ENCODE assay signal across 8 cellular contexts in the genomic region with DNA sequence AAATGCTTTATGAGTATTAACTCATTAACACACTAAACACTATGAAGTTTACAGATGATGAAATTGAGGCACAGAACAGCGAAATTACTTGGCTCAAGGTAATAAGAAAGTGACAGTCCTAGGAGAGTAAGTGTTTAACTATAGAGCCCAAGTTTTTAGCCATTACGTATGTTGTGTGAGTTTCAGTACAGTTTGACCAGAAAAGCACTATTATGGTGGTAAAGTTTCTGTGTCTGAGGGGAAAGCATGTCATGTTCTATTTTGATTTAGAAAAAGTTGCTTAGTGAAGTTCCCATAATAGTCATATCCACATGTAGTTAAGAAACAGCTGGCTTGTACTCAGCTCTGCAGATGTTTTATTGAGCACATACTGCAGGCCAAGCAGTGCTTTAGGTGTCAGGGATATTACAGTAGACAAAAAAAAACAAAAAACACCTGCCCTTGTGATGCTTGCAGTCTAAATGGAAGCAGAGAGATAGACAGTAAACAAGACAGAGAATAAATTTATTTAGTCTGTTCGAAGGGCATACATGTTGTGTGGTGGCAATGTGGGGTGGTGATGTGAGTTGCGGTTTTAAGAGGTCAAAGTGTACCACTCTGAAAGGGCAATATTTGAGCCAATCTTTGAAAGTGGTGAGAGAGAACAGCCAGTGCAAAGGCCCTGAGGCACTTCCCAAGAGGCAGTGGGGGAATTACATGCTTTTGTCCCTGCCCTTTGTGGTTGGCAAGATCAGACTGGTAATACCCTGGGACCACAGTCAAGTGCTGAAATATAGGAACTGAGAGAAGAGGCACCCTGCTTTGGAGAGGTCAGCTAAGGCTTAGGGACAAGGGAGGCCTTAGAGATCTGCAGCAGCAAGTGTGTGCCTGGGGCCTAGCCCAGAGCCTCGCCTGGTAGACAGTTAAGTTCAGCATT. TPM values are rescaled to one million over a fixed set of nuclear protein-coding genes. Genes with fewer than 3 reads are reported as not detected.
DNase-seq lines count a peak whose midpoint lies in the region; ATAC-seq and TF ChIP-seq lines count a peak whose summit lies in the region.
"Had no signal": no experiment of that assay in that cellular context is flagged by ENCODE, and none has a peak within 500 bp of the region (broad histone marks: within the 10 kb centered on the region; RNA-seq: fewer than 3 reads in every experiment).

No MANE protein-coding gene starts in this region.

- H4K91ac ChIP-seq in IMR-90 (ENCODE audit: insufficient read depth, low read depth, low read length) = no peak overlapping the region

- no peak overlapping the region for H3K4me3 ChIP-seq in IMR-90 (ENCODE audit: insufficient read depth, low read depth, low read length)

- peaks cover 5% of the 10 kb centered on the region; the same call in 1 of the 2 replicates for H4K20me1 ChIP-seq in IMR-90 (ENCODE audit: insufficient read depth, low read length)

- no peak overlapping the region for H2AK5ac ChIP-seq in IMR-90 (ENCODE audit: low read depth, low read length)

- H2BK15ac ChIP-seq in IMR-90 (ENCODE audit: low read depth, low read length) = no peak overlapping the region

- TF ChIP-seq RAD21 in IMR-90 (IDR thresholded peaks at IDR 0.05; ENCODE audit: low read length) = no peak

- H3K36me3 ChIP-seq in IMR-90 (ENCODE audit: control insufficient read depth, insufficient read depth, low read length) = peaks cover 3% of the 10 kb centered on the region

- no peak overlapping the region for H3K4me2 ChIP-seq in IMR-90 (ENCODE audit: low read depth, low read length)

- H3K79me1 ChIP-seq in IMR-90 (ENCODE audit: low read depth in 1 of 2, low read length in 2 of 2) = peaks cover 5 to 34% of the 10 kb centered on the region in 2 experiments

- no peak overlapping the region for H2AFZ ChIP-seq in IMR-90 (replicated peaks; ENCODE audit: low read length, poor library complexity)
- H2AFZ ChIP-seq: parathyroid adenoma had no signal

- H3K4me1 ChIP-seq in IMR-90 (ENCODE audit: control insufficient read depth, insufficient read depth, low read length) = peaks cover under 1% of the 10 kb centered on the region; the same call in 1 of the 2 replicates
- H3K4me1 ChIP-seq: parathyroid adenoma had no signal

- H3K27me3 Mint-ChIP-seq in naive B cell = no peaks in the 10 kb centered on the region

- H3K56ac ChIP-seq in IMR-90 (ENCODE audit: extremely low read depth, insufficient read depth, low read length) = no peak overlapping the region

- in situ Hi-C loops in IMR-90 (cut with MboI; ENCODE audit: low sequenced_read_pairs) = no loop called here

- no peak overlapping the region for H2BK20ac ChIP-seq in IMR-90 (ENCODE audit: low read depth, low read length)

- CTCF ChIA-PET in IMR-90 (lab: Yijun Ruan, JAX) = no interaction called here

- H2BK120ac ChIP-seq in IMR-90 (ENCODE audit: low read depth, low read length) = no peak overlapping the region

- peaks cover 32 to 43% of the 10 kb centered on the region in 2 donors for H3K36me3 Mint-ChIP-seq in naive B cell

- 100% methylated on average over 1 of the region's 5 CpGs; no CpG with 5 or more reads in 1 of the 2 experiments for WGBS in IMR-90 (ENCODE audit: extremely low coverage in 2 of 2, insufficient read length in 1 of 2), 2 experiments

- H3K4me3 Mint-ChIP-seq in naive B cell = peak overlapping the region; percentile 85 to 99 (median 94)

- DNase-seq in IMR-90 (no peak), naive B cell (no peak), NCI-H345 (lab: John Stamatoyannopoulos, UW) (no peak), ureter (ENCODE audit: low spot score) (no peak)
- DNase-seq in stimulated activated CD4-positive, alpha-beta T cell treated with anti-CD3 and anti-CD28 coated beads, Interleukin-15, amount 100 ng/mL, for 24 hours = no peak

- no peak overlapping the region for H3K14ac ChIP-seq in IMR-90 (replicated peaks; ENCODE audit: low read depth, low read length)

- no peaks in the 10 kb centered on the region for H3K27me3 ChIP-seq in IMR-90 (ENCODE audit: control insufficient read depth, insufficient read depth, low read length)

- peak overlapping the region; percentile 15 for H2AK9ac ChIP-seq in IMR-90 (replicated peaks; ENCODE audit: low read depth, low read length, poor library complexity)

- POLR2A ChIA-PET in IMR-90 (lab: Charles Lee; ENCODE audit: unreplicated experiment) = no interaction called here

- ATAC-seq in GM18520 (IDR thresholded peaks at IDR 0.05; ENCODE audit: unreplicated experiment) (peak; percentile 47), GM21717 (IDR thresholded peaks at IDR 0.05; ENCODE audit: unreplicated experiment) (peak; percentile 49), IMR-90 (ENCODE audit: low read depth) (no peak), naive B cell (ENCODE audit: low read depth in 2 of 2) (no peak)

- no peak overlapping the region for H2BK5ac ChIP-seq in IMR-90 (ENCODE audit: low read depth, low read length, poor library complexity, severe bottlenecking)

- no peak overlapping the region for H3K27ac ChIP-seq in IMR-90 (ENCODE audit: insufficient read depth, low read length)
- H3K27ac ChIP-seq: parathyroid adenoma had no signal

- peaks cover 72 to 99% (median 79%) of the 10 kb centered on the region in 3 donors for H3K4me1 Mint-ChIP-seq in naive B cell

- no peak overlapping the region for H3K4ac ChIP-seq in IMR-90 (ENCODE audit: low read depth, low read length)

- no peak overlapping the region for H4K8ac ChIP-seq in IMR-90 (ENCODE audit: low read depth in 2 of 2, low read length in 2 of 2)

- H4K5ac ChIP-seq in IMR-90 (ENCODE audit: low read depth, low read length) = no peak overlapping the region

- BruUV-seq in IMR-90 (replicated peaks; lab: Mats Ljungman, UMichigan) = no TSS peak

- H3K9me1 ChIP-seq in IMR-90 (ENCODE audit: insufficient read depth, low read length) = peaks cover 6% of the 10 kb centered on the region

- intact Hi-C loops in IMR-90 (cut with micrococcal nuclease) = no loop called here

- peak overlapping the region; percentile 97 to 100 (median 98) for H3K27ac Mint-ChIP-seq in naive B cell

- H3K9me3 ChIP-seq in IMR-90 (ENCODE audit: control insufficient read depth, insufficient read depth, low read length) = no peaks in the 10 kb centered on the region

- no peak for TF ChIP-seq CTCF in IMR-90 (conservative IDR thresholded peaks at IDR 0.05; ENCODE audit: low read depth, low read length)

- H3K9me3 Mint-ChIP-seq in naive B cell = peaks cover 0 to 5% (median 0%) of the 10 kb centered on the region in 7 donors

- no peak for TF ChIP-seq POLR2A in IMR-90 (IDR thresholded peaks at IDR 0.05; ENCODE audit: low read depth, low read length)

- no peak overlapping the region for H3K9ac ChIP-seq in IMR-90 (ENCODE audit: low read depth, low read length)
- H3K9ac ChIP-seq: parathyroid adenoma had no signal

- no peak overlapping the region for H3K18ac ChIP-seq in IMR-90 (ENCODE audit: low read depth, low read length)

- H3K23ac ChIP-seq in IMR-90 (ENCODE audit: low read depth, low read length) = no peak overlapping the region

- dilution Hi-C loops in IMR-90 (cut with HindIII; ENCODE audit: low sequenced_read_pairs, unreplicated experiment) = no loop called here

TF ChIP-seq in IMR-90, 13 proteins besides CTCF, POLR2A, EP300 and RAD21:
- TF ChIP-seq, protein P1, sequence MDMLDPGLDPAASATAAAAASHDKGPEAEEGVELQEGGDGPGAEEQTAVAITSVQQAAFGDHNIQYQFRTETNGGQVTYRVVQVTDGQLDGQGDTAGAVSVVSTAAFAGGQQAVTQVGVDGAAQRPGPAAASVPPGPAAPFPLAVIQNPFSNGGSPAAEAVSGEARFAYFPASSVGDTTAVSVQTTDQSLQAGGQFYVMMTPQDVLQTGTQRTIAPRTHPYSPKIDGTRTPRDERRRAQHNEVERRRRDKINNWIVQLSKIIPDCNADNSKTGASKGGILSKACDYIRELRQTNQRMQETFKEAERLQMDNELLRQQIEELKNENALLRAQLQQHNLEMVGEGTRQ (IDR thresholded peaks at IDR 0.05; ENCODE audit: low read depth, low read length) = no peak
- TF ChIP-seq MAFK (IDR thresholded peaks at IDR 0.05; ENCODE audit: low read depth, low read length) (no peak), MXI1 (IDR thresholded peaks at IDR 0.05; ENCODE audit: borderline replicate concordance, low read depth, low read length) (no peak), CEBPB (IDR thresholded peaks at IDR 0.05; ENCODE audit: low read depth, low read length) (no peak), SMC3 (IDR thresholded peaks at IDR 0.05; ENCODE audit: low read depth, low read length) (no peak)
TF ChIP-seq in IMR-90: peak in this region for 0.

RNA-seq across cellular contexts. Expression of gene TMEM131L, which starts 6.2 kb away (rescaled TPM):
- 16.1 and 23.8 TPM in 2 replicates for total RNA-seq in IMR-90 (2012; rRNA removed)
- 8.2 and 8.4 TPM in 2 replicates for polyA plus RNA-seq in IMR-90 (2012; rRNA removed)
- polyA plus RNA-seq in IMR-90 (2012; cell fraction: cytosol; rRNA removed) = 3.9 and 4.9 TPM in 2 replicates
- 10.1 and 26.3 TPM in 2 replicates for polyA plus RNA-seq in IMR-90 (2012; cell fraction: nucleus; rRNA removed; ENCODE audit: low replicate concordance)
- 10 to 100 TPM; 52.2 to 86.7 (median 68.1) TPM for polyA plus RNA-seq in naive B cell (ENCODE audit: low read depth in 6 of 6)
- total RNA-seq in ureter = 12.1 TPM

Comparison
In these comparisons a context has a peak if more than half of its experiments do, and no peak if none do; other contexts are left out.
1. ATAC-seq: peak in GM18520 (single experiment) and GM21717 (single experiment); none in IMR-90 (single experiment) and naive B cell (0 of 2).